8 cellular contexts compared by ENCODE assay signal in genomic region chr1:36342426-36343185, GRCh38. TPM values are rescaled to one million over a fixed set of nuclear protein-coding genes. Genes with fewer than 3 reads are reported as not detected.
A peak's percentile ranks its signal among the peaks of the same experiment; 100 is the strongest.
DNase-seq lines count a peak whose midpoint lies in the region; ATAC-seq and TF ChIP-seq lines count a peak whose summit lies in the region.

No MANE protein-coding gene starts in this region.

- H3K4me1 Mint-ChIP-seq in nephron progenitor cell = peaks cover 11% of the 10 kb centered on the region

- no peaks in the 10 kb centered on the region for H3K4me1 ChIP-seq in aorta (ENCODE audit: control insufficient read depth in 1 of 2, insufficient read depth in 2 of 2, low read length in 2 of 2)

- H3K9me3 Mint-ChIP-seq in nephron progenitor cell = no peaks in the 10 kb centered on the region

- H3K4me3 ChIP-seq in aorta (ENCODE audit: low read length in 2 of 2) = no peak overlapping the region

- H3K36me3 ChIP-seq in aorta (ENCODE audit: control insufficient read depth in 1 of 2, insufficient read depth in 2 of 2, low read length in 1 of 2) = peaks cover 0 to 3% of the 10 kb centered on the region in 2 donors

- WGBS in aorta, 2 donors = 63 to 66% methylated on average over 10 of the region's 10 CpGs

- no peak overlapping the region for H3K4me3 Mint-ChIP-seq in nephron progenitor cell

- H3K27me3 ChIP-seq in aorta (ENCODE audit: control insufficient read depth in 1 of 2, insufficient read depth in 2 of 2, low read length in 1 of 2) = no peaks in the 10 kb centered on the region

- H3K27me3 Mint-ChIP-seq in nephron progenitor cell (ENCODE audit: low read depth, poor library complexity) = peaks cover 10% of the 10 kb centered on the region

- peak; percentile 34 for TF ChIP-seq CTCF in nephron progenitor cell (IDR thresholded peaks at IDR 0.05)

- intact Hi-C loops in aorta (cut with DNase I) = loop anchor here (1.0 to 2.0 kb wide), 3 partner anchors 26 to 79 kb away; no protein-coding TSS in a partner anchor

- H3K9me3 ChIP-seq in aorta (ENCODE audit: control insufficient read depth, low read length) = no peaks in the 10 kb centered on the region

- H3K36me3 Mint-ChIP-seq in nephron progenitor cell (ENCODE audit: low read depth) = peaks cover 20% of the 10 kb centered on the region

- ATAC-seq in aorta (ENCODE audit: low FRiP score) = peak; percentile 80

- H3K27ac Mint-ChIP-seq in nephron progenitor cell = no peak overlapping the region

- DNase-seq in ELF-1 (ENCODE audit: low read depth, low spot score) (peak; percentile 67), M059J (ENCODE audit: low read depth) (peak; percentile 95), epithelial cell of prostate (ENCODE audit: low read depth, low spot score) (no peak), nephron progenitor cell (peak; percentile 30), aorta (peak; percentile 77 to 87), NCI-H1092 (lab: John Stamatoyannopoulos, UW) (no peak), GF-D8 (lab: John Stamatoyannopoulos, UW) (no peak)
- DNase-seq in activated CD4-positive, alpha-beta T cell treated with anti-CD3 and anti-CD28 coated beads, Interleukin-2, amount 50 U/mL, for 48 hours = peak; percentile 62 to 68

- peak overlapping the region; percentile 63 for H3K27ac ChIP-seq in epithelial cell of prostate
- H3K27ac ChIP-seq in aorta (ENCODE audit: low read depth in 1 of 2, low read length in 2 of 2) = peak overlapping the region in 1 of 2 donors; percentile 91

RNA-seq across cellular contexts. Expression of gene EVA1B, which starts 19.2 kb away (rescaled TPM):
- 35.8 and 44.5 TPM in 2 replicates for total RNA-seq in M059J (2014; rRNA removed; shearing (Covaris generic))
- 10 to 100 TPM; 44.7 to 58.3 TPM for total RNA-seq in aorta
- 100 to 1,000 TPM in 1 of 2 donors, 10 to 100 TPM in 1; 38.2 to 165 TPM for polyA plus RNA-seq in aorta

RNA-seq across cellular contexts. Expression of gene SH3D21, which starts 36.4 kb away (rescaled TPM):
- total RNA-seq in M059J (2014; rRNA removed; shearing (Covaris generic)) = 0.25 TPM in 1 of 2 replicates, not detected in the other
- 1 to 10 TPM; 4.1 to 6.9 TPM for total RNA-seq in aorta
- polyA plus RNA-seq in aorta = 1 to 10 TPM; 2.4 to 5.1 TPM

RNA-seq across cellular contexts. Expression of gene STK40, which starts 43.1 kb away (rescaled TPM):
- total RNA-seq in M059J (2014; rRNA removed; shearing (Covaris generic)) = 13.2 and 21.4 TPM in 2 replicates
- 10 to 100 TPM; 63.9 to 95.7 TPM for total RNA-seq in aorta
- polyA plus RNA-seq in aorta = 10 to 100 TPM; 33.2 to 35.4 TPM

RNA-seq across cellular contexts. Expression of gene LSM10, which starts 55.1 kb away (rescaled TPM):
- total RNA-seq in M059J (2014; rRNA removed; shearing (Covaris generic)) = 6.8 and 7.6 TPM in 2 replicates
- 10 to 100 TPM; 30.1 TPM for total RNA-seq in aorta
- 10 to 100 TPM; 39.6 to 57.7 TPM for polyA plus RNA-seq in aorta

Comparison
In these comparisons a context has a peak if more than half of its experiments do, and no peak if none do; other contexts are left out.
1. DNase-seq: peak in ELF-1 (single experiment), M059J (single experiment), activated CD4-positive, alpha-beta T cell treated with anti-CD3 and anti-CD28 coated beads, Interleukin-2, amount 50 U/mL, for 48 hours (2 of 2), nephron progenitor cell (single experiment) and aorta (2 of 2); none in epithelial cell of prostate (single experiment), NCI-H1092 (single experiment) and GF-D8 (single experiment).